ENCODE assay signal across 8 cellular contexts in genomic region chr2:96951125-96951654, GRCh38. TPM values are rescaled to one million over a fixed set of nuclear protein-coding genes. Genes with fewer than 3 reads are reported as not detected.
DNase-seq lines count a peak whose midpoint lies in the region; ATAC-seq, FAIRE-seq and TF ChIP-seq lines count a peak whose summit lies in the region.

No MANE protein-coding gene starts in this region.

- 41% methylated on average over 15 of the region's 16 CpGs for WGBS in GM12878 (ENCODE audit: insufficient coverage, insufficient replicate concordance, low lambda C conversion rate, missing lambda C conversion rate)

- no peak overlapping the region for H2AFZ ChIP-seq in GM12878 (ENCODE audit: control insufficient read depth, low read depth, low read length)

- peak; percentile 77 for FAIRE-seq in GM12878 (lab: Jason Lieb, UNC)

- peaks cover 11% of the 10 kb centered on the region for H3K4me1 ChIP-seq in GM12878 (ENCODE audit: control insufficient read depth, insufficient read depth, low read length)

- H4K20me1 ChIP-seq in GM12878 (ENCODE audit: control insufficient read depth, insufficient read depth): no peaks in the 10 kb centered on the region

- intact Hi-C loops in GM12878 (cut with micrococcal nuclease; ENCODE audit: unreplicated experiment): loop anchor here (1.0 kb wide), 1 partner anchor 93 kb away; the partner anchor contains the start of gene ANKRD39

- peak; percentile 77 for TF ChIP-seq RAD21 in GM12878 (IDR thresholded peaks at IDR 0.05; ENCODE audit: insufficient read depth, low read depth, low read length)

- ATAC-seq in GM19463 (IDR thresholded peaks at IDR 0.05; ENCODE audit: unreplicated experiment) (peak; percentile 59), GM12878 (peak; percentile 91), GM18511 (IDR thresholded peaks at IDR 0.05; ENCODE audit: unreplicated experiment) (no peak)

- SMC1A ChIA-PET in GM12878 (lab: Charles Lee; ENCODE audit: uncharacterized antibody, unreplicated experiment): interaction anchor here (0.9 to 9.0 kb wide), 6 partner anchors 8 to 94 kb away, joined by 3 to 99 read pairs (median 4); partner anchors contain the start of gene ANKRD39

- H3K9ac ChIP-seq in GM12878 (ENCODE audit: control insufficient read depth, insufficient read depth, low read length): no peak overlapping the region

- H3K79me2 ChIP-seq in GM12878 (ENCODE audit: control insufficient read depth, insufficient read depth, low read length): no peaks in the 10 kb centered on the region

- no peak for TF ChIP-seq EP300 in GM12878 (IDR thresholded peaks at IDR 0.05; ENCODE audit: borderline replicate concordance in 1 of 2, control insufficient read depth in 1 of 2, low read depth in 2 of 2, low read length in 2 of 2)

- no peaks in the 10 kb centered on the region for H3K9me3 ChIP-seq in GM12878 (replicated peaks; ENCODE audit: control insufficient read depth, insufficient read depth, low read length)

- TF ChIP-seq CTCF in GM12878 (IDR thresholded peaks at IDR 0.05 in 2 of 3, conservative IDR thresholded peaks at IDR 0.05 in 1 of 3; ENCODE audit: control insufficient read depth in 2 of 3, extremely low read depth in 1 of 3, insufficient read depth in 1 of 3, low read depth in 3 of 3, low read length in 3 of 3): peak; percentile 85 to 96 (median 92)

- H3K27ac ChIP-seq in GM12878 (ENCODE audit: control insufficient read depth, insufficient read depth): no peak overlapping the region

- RAD21 ChIA-PET in GM12878 (lab: Charles Lee; ENCODE audit: unreplicated experiment): interaction anchor here (0.9 to 9.6 kb wide), 7 partner anchors 63 to 161 kb away, joined by 3 to 148 read pairs (median 5); partner anchors contain the start of genes ANKRD36, ANKRD39 and CNNM3

- TF ChIP-seq POLR2A in GM12878 (IDR thresholded peaks at IDR 0.05; ENCODE audit: low read depth, low read length): no peak

- H3K36me3 ChIP-seq in GM12878 (ENCODE audit: control insufficient read depth in 2 of 2, insufficient read depth in 2 of 2, low read length in 1 of 2): no peaks in the 10 kb centered on the region

- no peaks in the 10 kb centered on the region; a peak in 1 of 4 replicates for H3K27me3 ChIP-seq in GM12878 (replicated peaks in 1 of 2; ENCODE audit: control insufficient read depth in 2 of 2, insufficient read depth in 2 of 2, low read length in 1 of 2)

- BruUV-seq in GM12878 (replicated peaks; lab: Mats Ljungman, UMichigan): no TSS peak

- H3K4me3 ChIP-seq in GM12878: no peak overlapping the region

- H3K4me2 ChIP-seq in GM12878 (ENCODE audit: control insufficient read depth, insufficient read depth): no peak overlapping the region

- POLR2A ChIA-PET in GM12878 (lab: Charles Lee): no interaction called here

- in situ Hi-C loops in GM12878 (cut with MboI): loop anchor here (5.0 kb wide), 1 partner anchor 94 kb away; the partner anchor contains the start of gene ANKRD39

- DNase-seq in AG20443 (ENCODE audit: low spot score) (peak; percentile 84), NCI-H2029 (lab: John Stamatoyannopoulos, UW) (peak; percentile 69), UCSD-AML1 (lab: John Stamatoyannopoulos, UW; ENCODE audit: unreplicated experiment) (peak; percentile 67), GM12878 (ENCODE audit: low read depth, low spot score) (no peak), iPS DF 4.7 (ENCODE audit: extremely low read depth, low spot score) (peak; percentile 53), smooth muscle cell of the brain vasculature (ENCODE audit: low read depth, low spot score) (peak; percentile 7)

- CTCF ChIA-PET in GM12878 (lab: Yijun Ruan, JAX): interaction anchor here (0.8 to 12.6 kb wide), 15 partner anchors 8 to 396 kb away, joined by 3 to 238 read pairs (median 4); partner anchors contain the start of genes ANKRD36, ANKRD39 and CNNM3

TF ChIP-seq in GM12878, 131 proteins besides CTCF, POLR2A, EP300 and RAD21 (continues in another document):
- no peak for TF ChIP-seq GABPA (IDR thresholded peaks at IDR 0.05; ENCODE audit: low read depth)
- TF ChIP-seq, protein P1, sequence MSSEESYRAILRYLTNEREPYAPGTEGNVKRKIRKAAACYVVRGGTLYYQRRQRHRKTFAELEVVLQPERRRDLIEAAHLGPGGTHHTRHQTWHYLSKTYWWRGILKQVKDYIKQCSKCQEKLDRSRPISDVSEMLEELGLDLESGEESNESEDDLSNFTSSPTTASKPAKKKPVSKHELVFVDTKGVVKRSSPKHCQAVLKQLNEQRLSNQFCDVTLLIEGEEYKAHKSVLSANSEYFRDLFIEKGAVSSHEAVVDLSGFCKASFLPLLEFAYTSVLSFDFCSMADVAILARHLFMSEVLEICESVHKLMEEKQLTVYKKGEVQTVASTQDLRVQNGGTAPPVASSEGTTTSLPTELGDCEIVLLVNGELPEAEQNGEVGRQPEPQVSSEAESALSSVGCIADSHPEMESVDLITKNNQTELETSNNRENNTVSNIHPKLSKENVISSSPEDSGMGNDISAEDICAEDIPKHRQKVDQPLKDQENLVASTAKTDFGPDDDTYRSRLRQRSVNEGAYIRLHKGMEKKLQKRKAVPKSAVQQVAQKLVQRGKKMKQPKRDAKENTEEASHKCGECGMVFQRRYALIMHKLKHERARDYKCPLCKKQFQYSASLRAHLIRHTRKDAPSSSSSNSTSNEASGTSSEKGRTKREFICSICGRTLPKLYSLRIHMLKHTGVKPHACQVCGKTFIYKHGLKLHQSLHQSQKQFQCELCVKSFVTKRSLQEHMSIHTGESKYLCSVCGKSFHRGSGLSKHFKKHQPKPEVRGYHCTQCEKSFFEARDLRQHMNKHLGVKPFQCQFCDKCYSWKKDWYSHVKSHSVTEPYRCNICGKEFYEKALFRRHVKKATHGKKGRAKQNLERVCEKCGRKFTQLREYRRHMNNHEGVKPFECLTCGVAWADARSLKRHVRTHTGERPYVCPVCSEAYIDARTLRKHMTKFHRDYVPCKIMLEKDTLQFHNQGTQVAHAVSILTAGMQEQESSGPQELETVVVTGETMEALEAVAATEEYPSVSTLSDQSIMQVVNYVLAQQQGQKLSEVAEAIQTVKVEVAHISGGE (CRISPR knock-in tag; IDR thresholded peaks at IDR 0.05): no peak
- TF ChIP-seq CREB1 (IDR thresholded peaks at IDR 0.05; ENCODE audit: low read depth): no peak
- TF ChIP-seq NR2F1 (conservative IDR thresholded peaks at IDR 0.05): no peak
- no peak for TF ChIP-seq ZZZ3 (IDR thresholded peaks at IDR 0.05; ENCODE audit: control insufficient read depth, insufficient read length, low read depth)
- no peak for TF ChIP-seq FOS (IDR thresholded peaks at IDR 0.05; ENCODE audit: borderline replicate concordance, extremely low read depth, insufficient read length)
- no peak for TF ChIP-seq HDAC6 (IDR thresholded peaks at IDR 0.05; ENCODE audit: unreplicated experiment)
- no peak for TF ChIP-seq CEBPZ (IDR thresholded peaks at IDR 0.05; ENCODE audit: low read depth, low read length)
- TF ChIP-seq, protein P2, sequence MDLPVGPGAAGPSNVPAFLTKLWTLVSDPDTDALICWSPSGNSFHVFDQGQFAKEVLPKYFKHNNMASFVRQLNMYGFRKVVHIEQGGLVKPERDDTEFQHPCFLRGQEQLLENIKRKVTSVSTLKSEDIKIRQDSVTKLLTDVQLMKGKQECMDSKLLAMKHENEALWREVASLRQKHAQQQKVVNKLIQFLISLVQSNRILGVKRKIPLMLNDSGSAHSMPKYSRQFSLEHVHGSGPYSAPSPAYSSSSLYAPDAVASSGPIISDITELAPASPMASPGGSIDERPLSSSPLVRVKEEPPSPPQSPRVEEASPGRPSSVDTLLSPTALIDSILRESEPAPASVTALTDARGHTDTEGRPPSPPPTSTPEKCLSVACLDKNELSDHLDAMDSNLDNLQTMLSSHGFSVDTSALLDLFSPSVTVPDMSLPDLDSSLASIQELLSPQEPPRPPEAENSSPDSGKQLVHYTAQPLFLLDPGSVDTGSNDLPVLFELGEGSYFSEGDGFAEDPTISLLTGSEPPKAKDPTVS (IDR thresholded peaks at IDR 0.05; ENCODE audit: low read depth, low read length): no peak

RNA-seq across cellular contexts. Expression of gene FAM178B, which starts 35.2 kb away (rescaled TPM):
- total RNA-seq in GM12878 (2013; cell fraction: nucleolus; rRNA removed): not detected in 2 replicates
- total RNA-seq in GM12878 (2014; rRNA removed) (not detected in 2 replicates), GM12878 (2014; rRNA removed; fragmentation: Illumina TruSeq; extraction: Trizol) (not detected in 2 replicates), GM12878 (2021) (not detected in 2 replicates)
- polyA plus RNA-seq in GM12878 (2011; ENCODE audit: low read depth): not detected
- polyA plus RNA-seq in GM12878 (2011; rRNA removed) (not detected in 2 replicates), GM12878 (2014; fragmentation: Illumina TruSeq; extraction: Trizol) (not detected in 2 replicates), GM12878 (2014; fragmentation: Nextera tagmentation; extraction: Ambion mirVana) (not detected), GM12878 (2014; rRNA removed) (0.13 TPM in 1 of 2 replicates, not detected in the other), GM12878 (2016; fragmentation: Nextera tagmentation; extraction: Ambion mirVana) (not detected)
- polyA plus RNA-seq in GM12878 (2011; cell fraction: cytosol; rRNA removed): not detected in 2 replicates
- polyA plus RNA-seq in GM12878 (2011; cell fraction: nucleus; rRNA removed): 0.41 TPM in 1 of 2 replicates, not detected in the other
- 0.11 TPM in 1 of 2 replicates, not detected in the other for polyA plus RNA-seq in GM12878 (2012)
- polyA minus RNA-seq in GM12878 (2011; rRNA and poly(A)+ RNA removed): 0.93 TPM in 1 of 2 replicates, not detected in the other
- polyA minus RNA-seq in GM12878 (2011; cell fraction: cytosol; rRNA and poly(A)+ RNA removed): not detected in 2 replicates
- polyA minus RNA-seq in GM12878 (2011; cell fraction: nucleus; rRNA and poly(A)+ RNA removed): not detected in 2 replicates
